In the genomic region with DNA sequence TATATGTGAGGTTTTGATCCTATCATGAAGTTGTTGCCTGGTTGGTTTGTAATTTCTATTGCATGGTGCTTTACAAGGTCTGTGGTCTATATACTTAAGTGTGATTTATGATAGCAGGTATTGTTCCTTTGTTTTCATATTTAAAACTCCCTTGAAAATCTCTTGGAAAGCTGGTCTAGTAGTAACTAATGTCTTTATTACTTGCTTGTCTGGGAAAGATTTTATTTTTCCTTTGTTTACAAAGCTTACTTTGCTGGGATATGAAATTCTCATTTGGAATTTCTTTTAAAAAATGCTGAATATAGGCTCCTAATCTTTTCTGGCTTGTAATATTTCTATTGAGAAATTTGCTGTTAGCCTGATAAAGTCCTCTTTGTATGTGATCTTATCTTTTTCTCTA, we compare ENCODE assay signal across 28 cellular contexts.
"Had no signal": no experiment of that assay in that cellular context is flagged by ENCODE, and none has a peak within 500 bp of the region (broad histone marks: within the 10 kb centered on the region; RNA-seq: fewer than 3 reads in every experiment).

No MANE protein-coding gene starts in this region.

- H3K4me3 Mint-ChIP-seq: stimulated activated effector memory CD8-positive, alpha-beta T cell treated with anti-CD3 and anti-CD28 coated beads, Interleukin-12 subunit alpha, Interleukin-12 subunit beta, amount 100 ng/mL, for 72 hours; stimulated activated memory B cell treated with anti-CD40 and anti-IgM and Interleukin-4, amounts not matched to agents 10 μg/mL and 1 μg/mL and 100 μg/mL, for 72 hours; stimulated activated naive B cell treated with anti-CD40 and anti-IgM and Interleukin-4, amounts not matched to agents 10 μg/mL and 1 μg/mL and 100 μg/mL, for 72 hours; stimulated activated naive CD8-positive, alpha-beta T cell treated with anti-CD3 and anti-CD28 coated beads, Interleukin-15, amount 100 ng/mL, for 72 hours; stimulated activated naive CD8-positive, alpha-beta T cell treated with anti-CD3 and anti-CD28 coated beads, Interleukin-15, Interleukin-2, amounts not matched to agents 100 ng/mL and 50 ng/mL, for 24 hours; type B pancreatic cell had no signal

- H3K4me1 Mint-ChIP-seq: stimulated activated effector memory CD8-positive, alpha-beta T cell treated with anti-CD3 and anti-CD28 coated beads, Interleukin-12 subunit alpha, Interleukin-12 subunit beta, amount 100 ng/mL, for 72 hours; stimulated activated memory B cell treated with anti-CD40 and anti-IgM and Interleukin-4, amounts not matched to agents 10 μg/mL and 1 μg/mL and 100 μg/mL, for 72 hours; stimulated activated naive B cell treated with anti-CD40 and anti-IgM and Interleukin-4, amounts not matched to agents 10 μg/mL and 1 μg/mL and 100 μg/mL, for 72 hours; stimulated activated naive CD8-positive, alpha-beta T cell treated with anti-CD3 and anti-CD28 coated beads, Interleukin-15, amount 100 ng/mL, for 72 hours had no signal

- H3K4me1 ChIP-seq: stomach, suprapubic skin, testis, thyroid gland, tibial artery, tibial nerve, transverse colon, upper lobe of left lung, upper lobe of right lung, uterus, vagina had no signal

- H3K36me3 Mint-ChIP-seq: stimulated activated effector memory CD8-positive, alpha-beta T cell treated with anti-CD3 and anti-CD28 coated beads, Interleukin-12 subunit alpha, Interleukin-12 subunit beta, amount 100 ng/mL, for 72 hours; stimulated activated memory B cell treated with anti-CD40 and anti-IgM and Interleukin-4, amounts not matched to agents 10 μg/mL and 1 μg/mL and 100 μg/mL, for 72 hours; stimulated activated naive B cell treated with anti-CD40 and anti-IgM and Interleukin-4, amounts not matched to agents 10 μg/mL and 1 μg/mL and 100 μg/mL, for 72 hours; type B pancreatic cell had no signal

- DNase-seq: stimulated activated CD4-positive, alpha-beta T cell treated with anti-CD3 and anti-CD28 coated beads, Interleukin-2, amount 100 ng/mL, for 48 hours; stimulated activated CD4-positive, alpha-beta T cell treated with anti-CD3 and anti-CD28 coated beads, Interleukin-4, amount 100 ng/mL, for 1 hour; stimulated activated CD4-positive, alpha-beta T cell treated with anti-CD3 and anti-CD28 coated beads, Interleukin-4, amount 100 ng/mL, for 24 hours; stimulated activated CD4-positive, alpha-beta T cell treated with anti-CD3 and anti-CD28 coated beads, Interleukin-4, amount 100 ng/mL, for 4 hours; stimulated activated CD8-positive, alpha-beta memory T cell treated with anti-CD3 and anti-CD28 coated beads, Interleukin-4, amount 100 ng/mL, for 48 hours; stimulated activated naive B cell treated with anti-CD40 and anti-IgM and Interleukin-4, amounts not matched to agents 10 μg/mL and 1 μg/mL and 100 μg/mL, for 72 hours; stimulated activated naive CD4-positive, alpha-beta T cell; stimulated activated naive CD4-positive, alpha-beta T cell treated with Interleukin-2 at 50 U/mL for 16 hours; stimulated activated naive CD8-positive, alpha-beta T cell treated with anti-CD3 and anti-CD28 coated beads, Interleukin-15, amount 100 ng/mL, for 72 hours; stimulated activated naive CD8-positive, alpha-beta T cell treated with anti-CD3 and anti-CD28 coated beads, Interleukin-15, Interleukin-2, amounts not matched to agents 100 U/mL and 50 U/mL, for 24 hours; stomach; substantia nigra; testis; thyroid gland; tibial artery; transverse colon; trophoblast cell; upper lobe of left lung; upper lobe of right lung; uterus had no signal

- H3K4me3 ChIP-seq: stomach, suprapubic skin, testis, thoracic aorta, thyroid gland, tibial artery, tibial nerve, transverse colon, upper lobe of left lung, upper lobe of right lung, uterus, vagina had no signal

- H3K27ac ChIP-seq: stomach, suprapubic skin, testis, thoracic aorta, thyroid gland, tibial artery, tibial nerve, transverse colon, upper lobe of left lung, upper lobe of right lung, uterus, vagina had no signal

- H3K27me3 Mint-ChIP-seq: stimulated activated memory B cell treated with anti-CD40 and anti-IgM and Interleukin-4, amounts not matched to agents 10 μg/mL and 1 μg/mL and 100 μg/mL, for 72 hours; stimulated activated naive B cell treated with anti-CD40 and anti-IgM and Interleukin-4, amounts not matched to agents 10 μg/mL and 1 μg/mL and 100 μg/mL, for 72 hours; stimulated activated naive CD8-positive, alpha-beta T cell treated with anti-CD3 and anti-CD28 coated beads, Interleukin-15, amount 100 ng/mL, for 72 hours; stimulated activated naive CD8-positive, alpha-beta T cell treated with anti-CD3 and anti-CD28 coated beads, Interleukin-15, Interleukin-2, amounts not matched to agents 100 ng/mL and 50 ng/mL, for 24 hours; type B pancreatic cell had no signal

- H3K27ac Mint-ChIP-seq: stimulated activated effector memory CD8-positive, alpha-beta T cell treated with anti-CD3 and anti-CD28 coated beads, Interleukin-12 subunit alpha, Interleukin-12 subunit beta, amount 100 ng/mL, for 72 hours; stimulated activated memory B cell treated with anti-CD40 and anti-IgM and Interleukin-4, amounts not matched to agents 10 μg/mL and 1 μg/mL and 100 μg/mL, for 72 hours; stimulated activated naive B cell treated with anti-CD40 and anti-IgM and Interleukin-4, amounts not matched to agents 10 μg/mL and 1 μg/mL and 100 μg/mL, for 72 hours; stimulated activated naive CD8-positive, alpha-beta T cell treated with anti-CD3 and anti-CD28 coated beads, Interleukin-15, amount 100 ng/mL, for 72 hours; stimulated activated naive CD8-positive, alpha-beta T cell treated with anti-CD3 and anti-CD28 coated beads, Interleukin-15, Interleukin-2, amounts not matched to agents 100 ng/mL and 50 ng/mL, for 24 hours; type B pancreatic cell had no signal

- H3K9me3 ChIP-seq: suprapubic skin, testis, thoracic aorta, thyroid gland, transverse colon, upper lobe of right lung, vagina had no signal

- H3K36me3 ChIP-seq: stomach, suprapubic skin, thoracic aorta, thyroid gland, tibial artery, tibial nerve, transverse colon, upper lobe of left lung, upper lobe of right lung, uterus, vagina had no signal

- H3K27me3 ChIP-seq: stomach, suprapubic skin, testis, thyroid gland, tibial artery, tibial nerve, transverse colon, upper lobe of left lung, upper lobe of right lung, uterus, vagina had no signal
